Comparison of ENCODE assay signal across 32 cellular contexts in genomic region chr10:105727131-105727530, GRCh38.
"Had no signal": no experiment of that assay in that cellular context is flagged by ENCODE, and none has a peak within 500 bp of the region (broad histone marks: within the 10 kb centered on the region; RNA-seq: fewer than 3 reads in every experiment).

No MANE protein-coding gene starts in this region.

- H3K27me3 ChIP-seq: brain microvascular endothelial cell, MG63, SJSA1 had no signal

- H3K4me1 Mint-ChIP-seq: activated CD4-positive, alpha-beta memory T cell treated with anti-CD3 and anti-CD28 coated beads, Interleukin-2, amount 10 ng/mL, durations not matched to agents 7 days and 5 days; activated CD8-positive, alpha-beta memory T cell treated with anti-CD3 and anti-CD28 coated beads, Interleukin-2, amount 10 ng/mL, durations not matched to agents 7 days and 5 days; activated naive CD8-positive, alpha-beta T cell treated with anti-CD3 and anti-CD28 coated beads for 36 hours; T-cell; T-helper 17 cell had no signal

- H3K4me3 ChIP-seq: MG63, SJSA1 had no signal

- H3K4me2 ChIP-seq: SK-N-SH had no signal

- H3K36me3 ChIP-seq: brain microvascular endothelial cell, MG63, SJSA1 had no signal

- H3K4me3 Mint-ChIP-seq: activated CD4-positive, alpha-beta memory T cell treated with anti-CD3 and anti-CD28 coated beads, Interleukin-2, amount 10 ng/mL, durations not matched to agents 7 days and 5 days; activated CD8-positive, alpha-beta memory T cell treated with anti-CD3 and anti-CD28 coated beads, Interleukin-2, amount 10 ng/mL, durations not matched to agents 7 days and 5 days; activated naive CD8-positive, alpha-beta T cell treated with anti-CD3 and anti-CD28 coated beads for 36 hours; T-cell; T-helper 17 cell had no signal

- H3K27ac ChIP-seq: brain microvascular endothelial cell, SJSA1, VCaP had no signal

- DNase-seq: activated CD4-positive, alpha-beta memory T cell treated with anti-CD3 and anti-CD28 coated beads, Interleukin-2, amount 10 ng/mL, durations not matched to agents 7 days and 5 days; activated CD4-positive, alpha-beta T cell treated with anti-CD3 and anti-CD28 coated beads for 1 hour; activated CD4-positive, alpha-beta T cell treated with anti-CD3 and anti-CD28 coated beads for 48 hours; activated CD4-positive, CD25-positive, alpha-beta regulatory T cell; activated CD8-positive, alpha-beta memory T cell treated with anti-CD3 and anti-CD28 coated beads for 24 hours; activated CD8-positive, alpha-beta memory T cell treated with anti-CD3 and anti-CD28 coated beads, Interleukin-2, amount 10 ng/mL, durations not matched to agents 7 days and 5 days; activated CD8-positive, alpha-beta memory T cell treated with anti-CD3 and anti-CD28 coated beads, Interleukin-2, amount 50 U/mL, for 48 hours; activated effector memory CD4-positive, alpha-beta T cell treated with Interleukin-2 at 50 U/mL for 16 hours; activated naive CD4-positive, alpha-beta T cell treated with anti-CD3 and anti-CD28 coated beads, Interleukin-2, amount 50 U/mL, for 16 hours; activated naive CD8-positive, alpha-beta T cell treated with anti-CD3 and anti-CD28 coated beads for 36 hours; activated T-cell treated with anti-CD3 and anti-CD28 coated beads, Interleukin-2, amount 50 U/mL, for 48 hours; amniotic stem cell; aorta; brain microvascular endothelial cell; central memory CD4-positive, alpha-beta T cell; Karpas-422; MG63; MV-4-11; NCI-H1092; NCI-H1436 treated with DMSO at 0.1 percent for 48 hours; NCI-H1694 treated with DMSO at 0.1 percent for 48 hours; NCI-H2029; NCI-H345; NCI-H524 treated with DMSO at 0.1 percent for 48 hours; RPMI8226; SHP77 treated with DMSO at 0.1 percent for 48 hours; SK-N-SH; T-cell; T-helper 17 cell had no signal

- H3K9me3 ChIP-seq: MG63, SJSA1, SK-N-SH had no signal

- H3K27ac Mint-ChIP-seq: activated CD4-positive, alpha-beta memory T cell treated with anti-CD3 and anti-CD28 coated beads, Interleukin-2, amount 10 ng/mL, durations not matched to agents 7 days and 5 days; activated CD8-positive, alpha-beta memory T cell treated with anti-CD3 and anti-CD28 coated beads, Interleukin-2, amount 10 ng/mL, durations not matched to agents 7 days and 5 days; activated naive CD8-positive, alpha-beta T cell treated with anti-CD3 and anti-CD28 coated beads for 36 hours; T-cell; T-helper 17 cell had no signal

- H3K36me3 Mint-ChIP-seq: activated CD8-positive, alpha-beta memory T cell treated with anti-CD3 and anti-CD28 coated beads, Interleukin-2, amount 10 ng/mL, durations not matched to agents 7 days and 5 days; activated naive CD8-positive, alpha-beta T cell treated with anti-CD3 and anti-CD28 coated beads for 36 hours; T-cell had no signal

- H3K4me1 ChIP-seq: SJSA1 had no signal

- H3K9me2 ChIP-seq: SK-N-SH had no signal

- ATAC-seq: activated CD8-positive, alpha-beta memory T cell treated with anti-CD3 and anti-CD28 coated beads, Interleukin-2, amount 10 ng/mL, durations not matched to agents 7 days and 5 days; Panc1; T-cell; T-helper 17 cell had no signal

- H3K27me3 Mint-ChIP-seq: activated CD4-positive, alpha-beta memory T cell treated with anti-CD3 and anti-CD28 coated beads, Interleukin-2, amount 10 ng/mL, durations not matched to agents 7 days and 5 days; activated CD8-positive, alpha-beta memory T cell treated with anti-CD3 and anti-CD28 coated beads, Interleukin-2, amount 10 ng/mL, durations not matched to agents 7 days and 5 days; activated naive CD8-positive, alpha-beta T cell treated with anti-CD3 and anti-CD28 coated beads for 36 hours; T-cell; T-helper 17 cell had no signal

- H3K9ac ChIP-seq: SK-N-SH had no signal
